1 cellular context compared by ENCODE assay signal in the genomic region with DNA sequence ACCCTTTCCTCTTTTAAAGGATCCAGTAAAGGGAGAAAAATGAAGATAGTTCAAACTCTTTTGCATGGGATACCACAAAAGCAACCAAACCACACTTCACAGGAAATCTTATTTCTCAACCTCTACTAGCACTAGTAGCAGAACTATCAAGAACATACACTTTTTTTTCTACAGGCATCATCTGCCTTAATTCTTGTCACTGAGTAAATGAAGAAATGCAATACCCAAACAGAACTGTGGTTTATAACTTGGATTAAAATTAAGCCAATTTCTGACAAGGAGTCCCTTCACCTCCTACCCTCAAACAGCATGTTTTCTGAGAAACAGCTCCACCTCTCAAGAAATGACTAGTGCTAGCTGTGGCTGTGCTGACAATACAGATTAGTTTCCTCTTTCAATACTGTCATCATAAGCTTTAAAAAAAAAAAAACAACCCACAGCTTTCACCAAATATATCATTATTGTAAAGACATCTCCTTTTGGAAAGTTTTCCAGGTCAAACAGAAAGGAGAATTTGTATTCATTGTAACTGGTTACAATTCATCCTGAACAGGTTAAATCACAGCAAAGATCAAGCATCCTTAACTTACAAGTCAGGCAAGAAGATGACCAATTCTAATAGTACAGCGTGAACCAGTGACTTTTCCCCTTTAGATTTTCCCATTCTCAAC.
A peak's percentile ranks its signal among the peaks of the same experiment; 100 is the strongest.
TF ChIP-seq lines count a peak whose summit lies in the region.

No MANE protein-coding gene starts in this region.

TF ChIP-seq in GM12878, 131 proteins besides CTCF, POLR2A, EP300 and RAD21 (continued from another document and continues in another):
- TF ChIP-seq, protein P1, sequence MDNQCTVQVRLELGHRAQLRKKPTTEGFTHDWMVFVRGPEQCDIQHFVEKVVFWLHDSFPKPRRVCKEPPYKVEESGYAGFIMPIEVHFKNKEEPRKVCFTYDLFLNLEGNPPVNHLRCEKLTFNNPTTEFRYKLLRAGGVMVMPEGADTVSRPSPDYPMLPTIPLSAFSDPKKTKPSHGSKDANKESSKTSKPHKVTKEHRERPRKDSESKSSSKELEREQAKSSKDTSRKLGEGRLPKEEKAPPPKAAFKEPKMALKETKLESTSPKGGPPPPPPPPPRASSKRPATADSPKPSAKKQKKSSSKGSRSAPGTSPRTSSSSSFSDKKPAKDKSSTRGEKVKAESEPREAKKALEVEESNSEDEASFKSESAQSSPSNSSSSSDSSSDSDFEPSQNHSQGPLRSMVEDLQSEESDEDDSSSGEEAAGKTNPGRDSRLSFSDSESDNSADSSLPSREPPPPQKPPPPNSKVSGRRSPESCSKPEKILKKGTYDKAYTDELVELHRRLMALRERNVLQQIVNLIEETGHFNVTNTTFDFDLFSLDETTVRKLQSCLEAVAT (IDR thresholded peaks at IDR 0.05), result peak; percentile 81
- TF ChIP-seq TBL1XR1 (IDR thresholded peaks at IDR 0.05; ENCODE audit: low read depth, low read length), result no peak
- TF ChIP-seq MYB (IDR thresholded peaks at IDR 0.05; ENCODE audit: borderline replicate concordance, low read depth, low read length), result no peak
- TF ChIP-seq, protein P2, sequence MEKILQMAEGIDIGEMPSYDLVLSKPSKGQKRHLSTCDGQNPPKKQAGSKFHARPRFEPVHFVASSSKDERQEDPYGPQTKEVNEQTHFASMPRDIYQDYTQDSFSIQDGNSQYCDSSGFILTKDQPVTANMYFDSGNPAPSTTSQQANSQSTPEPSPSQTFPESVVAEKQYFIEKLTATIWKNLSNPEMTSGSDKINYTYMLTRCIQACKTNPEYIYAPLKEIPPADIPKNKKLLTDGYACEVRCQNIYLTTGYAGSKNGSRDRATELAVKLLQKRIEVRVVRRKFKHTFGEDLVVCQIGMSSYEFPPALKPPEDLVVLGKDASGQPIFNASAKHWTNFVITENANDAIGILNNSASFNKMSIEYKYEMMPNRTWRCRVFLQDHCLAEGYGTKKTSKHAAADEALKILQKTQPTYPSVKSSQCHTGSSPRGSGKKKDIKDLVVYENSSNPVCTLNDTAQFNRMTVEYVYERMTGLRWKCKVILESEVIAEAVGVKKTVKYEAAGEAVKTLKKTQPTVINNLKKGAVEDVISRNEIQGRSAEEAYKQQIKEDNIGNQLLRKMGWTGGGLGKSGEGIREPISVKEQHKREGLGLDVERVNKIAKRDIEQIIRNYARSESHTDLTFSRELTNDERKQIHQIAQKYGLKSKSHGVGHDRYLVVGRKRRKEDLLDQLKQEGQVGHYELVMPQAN (conservative IDR thresholded peaks at IDR 0.05), result no peak; the same call in 1 of the 2 replicates
- no peak for TF ChIP-seq YBX1 (IDR thresholded peaks at IDR 0.05)
- peak; percentile 43 for TF ChIP-seq PBX3 (IDR thresholded peaks at IDR 0.05; ENCODE audit: insufficient replicate concordance, low read depth, low read length)
- TF ChIP-seq USF1 (IDR thresholded peaks at IDR 0.05; ENCODE audit: borderline replicate concordance, extremely low read length, insufficient read depth, low read depth, low read length), result no peak
- TF ChIP-seq NR2F1 (conservative IDR thresholded peaks at IDR 0.05), result peak; percentile 40
- 0 out of 2 replicates have a peak, but pooled peaks have one; percentile 34 for TF ChIP-seq EED (IDR thresholded peaks at IDR 0.05; ENCODE audit: low read depth)
- TF ChIP-seq POLR2AphosphoS5 (IDR thresholded peaks at IDR 0.05; ENCODE audit: low read length), result peak; percentile 37; the same call in 1 of the 2 replicates
- 0 out of 2 replicates have a peak, but pooled peaks have one; percentile 47 for TF ChIP-seq RBBP5 (conservative IDR thresholded peaks at IDR 0.05)
- TF ChIP-seq MEF2B (IDR thresholded peaks at IDR 0.05; ENCODE audit: partially characterized antibody, poor library complexity, severe bottlenecking), result no peak
- TF ChIP-seq JUND (IDR thresholded peaks at IDR 0.05; ENCODE audit: low read depth, low read length), result peak; percentile 81
- TF ChIP-seq PKNOX1 (IDR thresholded peaks at IDR 0.05), result peak; percentile 62
- no peak for TF ChIP-seq IRF3 (IDR thresholded peaks at IDR 0.05)
- peak; percentile 18; the same call in 1 of the 2 replicates for TF ChIP-seq SMARCA5 (IDR thresholded peaks at IDR 0.05)
- TF ChIP-seq FOXM1 (IDR thresholded peaks at IDR 0.05; ENCODE audit: low read depth, low read length), result peak; percentile 69; the same call in 1 of the 2 replicates
- TF ChIP-seq SUZ12 (IDR thresholded peaks at IDR 0.05; ENCODE audit: unreplicated experiment), result no peak
- TF ChIP-seq TCF7 (IDR thresholded peaks at IDR 0.05; ENCODE audit: borderline replicate concordance), result no peak
- TF ChIP-seq ZBTB11 (CRISPR knock-in tag; IDR thresholded peaks at IDR 0.05), result no peak
- TF ChIP-seq SRF (IDR thresholded peaks at IDR 0.05; ENCODE audit: low read depth in 2 of 2, low read length in 2 of 2), result no peak
- TF ChIP-seq, protein P3, sequence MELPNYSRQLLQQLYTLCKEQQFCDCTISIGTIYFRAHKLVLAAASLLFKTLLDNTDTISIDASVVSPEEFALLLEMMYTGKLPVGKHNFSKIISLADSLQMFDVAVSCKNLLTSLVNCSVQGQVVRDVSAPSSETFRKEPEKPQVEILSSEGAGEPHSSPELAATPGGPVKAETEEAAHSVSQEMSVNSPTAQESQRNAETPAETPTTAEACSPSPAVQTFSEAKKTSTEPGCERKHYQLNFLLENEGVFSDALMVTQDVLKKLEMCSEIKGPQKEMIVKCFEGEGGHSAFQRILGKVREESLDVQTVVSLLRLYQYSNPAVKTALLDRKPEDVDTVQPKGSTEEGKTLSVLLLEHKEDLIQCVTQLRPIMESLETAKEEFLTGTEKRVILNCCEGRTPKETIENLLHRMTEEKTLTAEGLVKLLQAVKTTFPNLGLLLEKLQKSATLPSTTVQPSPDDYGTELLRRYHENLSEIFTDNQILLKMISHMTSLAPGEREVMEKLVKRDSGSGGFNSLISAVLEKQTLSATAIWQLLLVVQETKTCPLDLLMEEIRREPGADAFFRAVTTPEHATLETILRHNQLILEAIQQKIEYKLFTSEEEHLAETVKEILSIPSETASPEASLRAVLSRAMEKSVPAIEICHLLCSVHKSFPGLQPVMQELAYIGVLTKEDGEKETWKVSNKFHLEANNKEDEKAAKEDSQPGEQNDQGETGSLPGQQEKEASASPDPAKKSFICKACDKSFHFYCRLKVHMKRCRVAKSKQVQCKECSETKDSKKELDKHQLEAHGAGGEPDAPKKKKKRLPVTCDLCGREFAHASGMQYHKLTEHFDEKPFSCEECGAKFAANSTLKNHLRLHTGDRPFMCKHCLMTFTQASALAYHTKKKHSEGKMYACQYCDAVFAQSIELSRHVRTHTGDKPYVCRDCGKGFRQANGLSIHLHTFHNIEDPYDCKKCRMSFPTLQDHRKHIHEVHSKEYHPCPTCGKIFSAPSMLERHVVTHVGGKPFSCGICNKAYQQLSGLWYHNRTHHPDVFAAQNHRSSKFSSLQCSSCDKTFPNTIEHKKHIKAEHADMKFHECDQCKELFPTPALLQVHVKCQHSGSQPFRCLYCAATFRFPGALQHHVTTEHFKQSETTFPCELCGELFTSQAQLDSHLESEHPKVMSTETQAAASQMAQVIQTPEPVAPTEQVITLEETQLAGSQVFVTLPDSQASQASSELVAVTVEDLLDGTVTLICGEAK (IDR thresholded peaks at IDR 0.05; ENCODE audit: borderline replicate concordance), result no peak
- TF ChIP-seq IRF4 (IDR thresholded peaks at IDR 0.05; ENCODE audit: low read depth, low read length), result peak; percentile 87
- no peak for TF ChIP-seq MYC (IDR thresholded peaks at IDR 0.05; ENCODE audit: insufficient read depth, insufficient read length, insufficient replicate concordance, low read length, severe bottlenecking)
- TF ChIP-seq EGR1 (IDR thresholded peaks at IDR 0.05; ENCODE audit: borderline replicate concordance in 1 of 2, low read depth in 2 of 2, low read length in 2 of 2), result no peak
- TF ChIP-seq, protein P4, sequence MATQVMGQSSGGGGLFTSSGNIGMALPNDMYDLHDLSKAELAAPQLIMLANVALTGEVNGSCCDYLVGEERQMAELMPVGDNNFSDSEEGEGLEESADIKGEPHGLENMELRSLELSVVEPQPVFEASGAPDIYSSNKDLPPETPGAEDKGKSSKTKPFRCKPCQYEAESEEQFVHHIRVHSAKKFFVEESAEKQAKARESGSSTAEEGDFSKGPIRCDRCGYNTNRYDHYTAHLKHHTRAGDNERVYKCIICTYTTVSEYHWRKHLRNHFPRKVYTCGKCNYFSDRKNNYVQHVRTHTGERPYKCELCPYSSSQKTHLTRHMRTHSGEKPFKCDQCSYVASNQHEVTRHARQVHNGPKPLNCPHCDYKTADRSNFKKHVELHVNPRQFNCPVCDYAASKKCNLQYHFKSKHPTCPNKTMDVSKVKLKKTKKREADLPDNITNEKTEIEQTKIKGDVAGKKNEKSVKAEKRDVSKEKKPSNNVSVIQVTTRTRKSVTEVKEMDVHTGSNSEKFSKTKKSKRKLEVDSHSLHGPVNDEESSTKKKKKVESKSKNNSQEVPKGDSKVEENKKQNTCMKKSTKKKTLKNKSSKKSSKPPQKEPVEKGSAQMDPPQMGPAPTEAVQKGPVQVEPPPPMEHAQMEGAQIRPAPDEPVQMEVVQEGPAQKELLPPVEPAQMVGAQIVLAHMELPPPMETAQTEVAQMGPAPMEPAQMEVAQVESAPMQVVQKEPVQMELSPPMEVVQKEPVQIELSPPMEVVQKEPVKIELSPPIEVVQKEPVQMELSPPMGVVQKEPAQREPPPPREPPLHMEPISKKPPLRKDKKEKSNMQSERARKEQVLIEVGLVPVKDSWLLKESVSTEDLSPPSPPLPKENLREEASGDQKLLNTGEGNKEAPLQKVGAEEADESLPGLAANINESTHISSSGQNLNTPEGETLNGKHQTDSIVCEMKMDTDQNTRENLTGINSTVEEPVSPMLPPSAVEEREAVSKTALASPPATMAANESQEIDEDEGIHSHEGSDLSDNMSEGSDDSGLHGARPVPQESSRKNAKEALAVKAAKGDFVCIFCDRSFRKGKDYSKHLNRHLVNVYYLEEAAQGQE (IDR thresholded peaks at IDR 0.05; ENCODE audit: low read depth, low read length), result no peak
- peak; percentile 73 for TF ChIP-seq ASH2L (IDR thresholded peaks at IDR 0.05; ENCODE audit: borderline replicate concordance, low read depth)
- TF ChIP-seq CBFB (IDR thresholded peaks at IDR 0.05; ENCODE audit: low read depth), result peak; percentile 56
- TF ChIP-seq ETV6 (conservative IDR thresholded peaks at IDR 0.05 in 1 of 2, IDR thresholded peaks at IDR 0.05 in 1 of 2; ENCODE audit: borderline replicate concordance in 1 of 2, low read depth in 1 of 2), result peak in 1 of 2 experiments; percentile 81; a peak in 2 of 4 replicates
- TF ChIP-seq EZH2 (IDR thresholded peaks at IDR 0.05; ENCODE audit: borderline replicate concordance, control insufficient read depth, low read depth, low read length), result no peak
- TF ChIP-seq RCOR1 (conservative IDR thresholded peaks at IDR 0.05; ENCODE audit: low read depth, low read length), result no peak
